Comparison of ENCODE assay signal across 21 cellular contexts in genomic region chr11:56817661-56818060, GRCh38.
A peak's percentile ranks its signal among the peaks of the same experiment; 100 is the strongest.
DNase-seq lines count a peak whose midpoint lies in the region; ATAC-seq, FAIRE-seq and TF ChIP-seq lines count a peak whose summit lies in the region.
"Had no signal": no experiment of that assay in that cellular context is flagged by ENCODE, and none has a peak within 500 bp of the region (broad histone marks: within the 10 kb centered on the region; RNA-seq: fewer than 3 reads in every experiment).

No MANE protein-coding gene starts in this region.

- DNase-seq in MCF 10A (ENCODE audit: unreplicated experiment) (peak; percentile 14), breast epithelium (ENCODE audit: low spot score in 2 of 2) (no peak), bronchial epithelial cell (ENCODE audit: low read depth) (peak; percentile 22), mucosa of gallbladder (ENCODE audit: low spot score) (peak; percentile 18), AML-193 (lab: John Stamatoyannopoulos, UW) (no peak)
- no peak for DNase-seq in activated T-helper 2 cell treated with anti-CD3 and anti-CD28 coated beads, Interferon-gamma antibody, Interleukin-2, Interleukin-4, amounts not matched to agents 10 μg/mL and 5 μg/mL and 100 μg/mL, durations not matched to agents 14 hours and 24 hours and 36 hours (ENCODE audit: low spot score)
- DNase-seq: DMS79 treated with DMSO at 0.1 percent for 48 hours, KG1, NCI-H1105, NCI-H2081, NCI-H446 treated with DMSO at 0.1 percent for 48 hours, NCI-H526 treated with DMSO at 0.1 percent for 48 hours, SIG-M5, SK-N-SH had no signal

- TF ChIP-seq CTCF in MCF 10A (IDR thresholded peaks at IDR 0.05; ENCODE audit: unreplicated experiment) (no peak), breast epithelium (IDR thresholded peaks at IDR 0.05) (no peak), bronchial epithelial cell (IDR thresholded peaks at IDR 0.05; ENCODE audit: insufficient read depth, low read length, severe bottlenecking) (no peak)

- peaks cover 0 to 7% of the 10 kb centered on the region in 2 donors for H3K27me3 ChIP-seq in breast epithelium
- no peaks in the 10 kb centered on the region for H3K27me3 ChIP-seq in bronchial epithelial cell (ENCODE audit: control insufficient read depth, insufficient read depth, low read length)

- no peak for ATAC-seq in GM21360 (IDR thresholded peaks at IDR 0.05; ENCODE audit: unreplicated experiment)
- ATAC-seq: GM12878, GM23338 had no signal

- no peak overlapping the region for H3K27ac ChIP-seq in breast epithelium

- no peak for TF ChIP-seq POLR2A in breast epithelium (IDR thresholded peaks at IDR 0.05)

- H3K36me3 ChIP-seq in breast epithelium (no peaks in the 10 kb centered on the region), bronchial epithelial cell (ENCODE audit: control insufficient read depth, insufficient read depth, low read length) (no peaks in the 10 kb centered on the region)
- H3K36me3 ChIP-seq: HAP-1 had no signal

- peaks cover 27% of the 10 kb centered on the region for H3K27me3 Mint-ChIP-seq in MCF 10A (ENCODE audit: insufficient read depth, unreplicated experiment)
- H3K27me3 Mint-ChIP-seq in activated T-helper 2 cell treated with anti-CD3 and anti-CD28 coated beads, Interferon-gamma antibody, Interleukin-2, Interleukin-4, amounts not matched to agents 10 μg/mL and 5 μg/mL and 100 μg/mL, durations not matched to agents 14 hours and 24 hours and 36 hours (ENCODE audit: low read depth): no peaks in the 10 kb centered on the region

- intact Hi-C loops in MCF 10A (cut with micrococcal nuclease) (no loop called here), breast epithelium (cut with DNase I; ENCODE audit: low total_unique reads) (no loop called here)
- intact Hi-C loops in activated T-helper 2 cell treated with anti-CD3 and anti-CD28 coated beads, Interferon-gamma antibody, Interleukin-2, Interleukin-4, amounts not matched to agents 10 μg/mL and 5 μg/mL and 100 μg/mL, durations not matched to agents 14 hours and 24 hours and 36 hours (cut with micrococcal nuclease): no loop called here

- no TSS peak for BruUV-seq in MCF 10A (replicated peaks; lab: Mats Ljungman, UMichigan)

- FAIRE-seq in bronchial epithelial cell (lab: Jason Lieb, UNC): no peak
- FAIRE-seq: A204.1, GM12878 had no signal

- no peak overlapping the region for H3K4me3 Mint-ChIP-seq in MCF 10A (ENCODE audit: unreplicated experiment)
- no peak overlapping the region for H3K4me3 Mint-ChIP-seq in activated T-helper 2 cell treated with anti-CD3 and anti-CD28 coated beads, Interferon-gamma antibody, Interleukin-2, Interleukin-4, amounts not matched to agents 10 μg/mL and 5 μg/mL and 100 μg/mL, durations not matched to agents 14 hours and 24 hours and 36 hours (ENCODE audit: low read depth)
- H3K4me3 Mint-ChIP-seq: B cell, CD14-positive monocyte, GM23338 had no signal

- H3K27ac Mint-ChIP-seq in MCF 10A (ENCODE audit: low read depth, unreplicated experiment): no peak overlapping the region
- no peak overlapping the region for H3K27ac Mint-ChIP-seq in activated T-helper 2 cell treated with anti-CD3 and anti-CD28 coated beads, Interferon-gamma antibody, Interleukin-2, Interleukin-4, amounts not matched to agents 10 μg/mL and 5 μg/mL and 100 μg/mL, durations not matched to agents 14 hours and 24 hours and 36 hours
- H3K27ac Mint-ChIP-seq: B cell, CD14-positive monocyte, GM23338 had no signal

- CTCF ChIA-PET in MCF 10A (lab: Yijun Ruan, JAX): no interaction called here

- no peaks in the 10 kb centered on the region for H3K4me1 ChIP-seq in breast epithelium
- H3K4me1 ChIP-seq: HAP-1 had no signal

- H3K9me3 Mint-ChIP-seq in MCF 10A (ENCODE audit: unreplicated experiment): no peaks in the 10 kb centered on the region
- H3K9me3 Mint-ChIP-seq in activated T-helper 2 cell treated with anti-CD3 and anti-CD28 coated beads, Interferon-gamma antibody, Interleukin-2, Interleukin-4, amounts not matched to agents 10 μg/mL and 5 μg/mL and 100 μg/mL, durations not matched to agents 14 hours and 24 hours and 36 hours: no peaks in the 10 kb centered on the region

- H3K4me1 Mint-ChIP-seq in MCF 10A (ENCODE audit: insufficient read depth, unreplicated experiment): no peaks in the 10 kb centered on the region
- H3K4me1 Mint-ChIP-seq in activated T-helper 2 cell treated with anti-CD3 and anti-CD28 coated beads, Interferon-gamma antibody, Interleukin-2, Interleukin-4, amounts not matched to agents 10 μg/mL and 5 μg/mL and 100 μg/mL, durations not matched to agents 14 hours and 24 hours and 36 hours (ENCODE audit: low read depth): no peaks in the 10 kb centered on the region
- H3K4me1 Mint-ChIP-seq: B cell, CD14-positive monocyte, GM23338 had no signal

- H3K9me3 ChIP-seq in breast epithelium: no peaks in the 10 kb centered on the region
- H3K9me3 ChIP-seq: HAP-1, SK-N-SH had no signal

- POLR2A ChIA-PET in MCF 10A (lab: Yijun Ruan, JAX): interaction anchor here (0.6 to 0.8 kb wide), 2 partner anchors 94 to 152 kb away, joined by 3 to 4 read pairs; no protein-coding TSS in a partner anchor

- no peaks in the 10 kb centered on the region for H3K36me3 Mint-ChIP-seq in MCF 10A (ENCODE audit: insufficient read depth, unreplicated experiment)
- H3K36me3 Mint-ChIP-seq in activated T-helper 2 cell treated with anti-CD3 and anti-CD28 coated beads, Interferon-gamma antibody, Interleukin-2, Interleukin-4, amounts not matched to agents 10 μg/mL and 5 μg/mL and 100 μg/mL, durations not matched to agents 14 hours and 24 hours and 36 hours (ENCODE audit: low read depth): no peaks in the 10 kb centered on the region
- H3K36me3 Mint-ChIP-seq: CD14-positive monocyte had no signal

- H3K4me3 ChIP-seq in breast epithelium (no peak overlapping the region), bronchial epithelial cell (ENCODE audit: low read depth, low read length) (no peak overlapping the region)
- H3K4me3 ChIP-seq: GM12878, GM23338, HAP-1 had no signal

Comparison
In these comparisons a context has a peak if more than half of its experiments do, and no peak if none do; other contexts are left out.
1. DNase-seq: peak in MCF 10A (single experiment), bronchial epithelial cell (single experiment) and mucosa of gallbladder (single experiment); none in breast epithelium (0 of 2), AML-193 (0 of 2) and activated T-helper 2 cell treated with anti-CD3 and anti-CD28 coated beads, Interferon-gamma antibody, Interleukin-2, Interleukin-4, amounts not matched to agents 10 μg/mL and 5 μg/mL and 100 μg/mL, durations not matched to agents 14 hours and 24 hours and 36 hours (single experiment).